Comparison of ENCODE assay signal across 1 cellular context in genomic region chr11:67267188-67268035, GRCh38.
TF ChIP-seq lines count a peak whose summit lies in the region.

No MANE protein-coding gene starts in this region.

TF ChIP-seq in HepG2, 621 proteins besides CTCF, POLR2A, EP300 and RAD21 (continued from another document and continues in another):
- TF ChIP-seq HNF1A (IDR thresholded peaks at IDR 0.05; ENCODE audit: low read depth) (no peak), HNF1A (CRISPR knock-in tag; IDR thresholded peaks at IDR 0.05; ENCODE audit: borderline replicate concordance) (no peak), SIX1 (CRISPR knock-in tag; IDR thresholded peaks at IDR 0.05; ENCODE audit: borderline replicate concordance) (no peak), DMAP1 (CRISPR knock-in tag; IDR thresholded peaks at IDR 0.05) (no peak), DPF2 (CRISPR knock-in tag; IDR thresholded peaks at IDR 0.05; ENCODE audit: borderline replicate concordance, low read depth) (no peak), ZNF501 (CRISPR knock-in tag; IDR thresholded peaks at IDR 0.05) (peak; percentile 60; the same call in 1 of the 2 replicates), ZFP41 (CRISPR knock-in tag; IDR thresholded peaks at IDR 0.05; ENCODE audit: borderline replicate concordance) (no peak), NR2C2 (CRISPR knock-in tag; IDR thresholded peaks at IDR 0.05; ENCODE audit: borderline replicate concordance) (no peak), TAF15 (IDR thresholded peaks at IDR 0.05; ENCODE audit: low read depth, low read length, poor library complexity, severe bottlenecking) (no peak), SMYD3 (CRISPR knock-in tag; IDR thresholded peaks at IDR 0.05) (no peak), ZNF775 (CRISPR knock-in tag; IDR thresholded peaks at IDR 0.05; ENCODE audit: borderline replicate concordance) (no peak), RXRB (CRISPR knock-in tag; IDR thresholded peaks at IDR 0.05; ENCODE audit: borderline replicate concordance) (peak; percentile 52; the same call in 1 of the 2 replicates), MED13 (CRISPR knock-in tag; IDR thresholded peaks at IDR 0.05) (no peak), IKZF5 (CRISPR knock-in tag; IDR thresholded peaks at IDR 0.05) (peak; percentile 13; the same call in 1 of the 2 replicates), CHCHD3 (CRISPR knock-in tag; IDR thresholded peaks at IDR 0.05) (no peak), ZNF503 (CRISPR knock-in tag; IDR thresholded peaks at IDR 0.05) (no peak), PBX2 (CRISPR knock-in tag; IDR thresholded peaks at IDR 0.05) (no peak), TEAD2 (CRISPR knock-in tag; IDR thresholded peaks at IDR 0.05) (no peak), ATRX (CRISPR knock-in tag; IDR thresholded peaks at IDR 0.05; ENCODE audit: borderline replicate concordance) (no peak), ARNT2 (CRISPR knock-in tag; IDR thresholded peaks at IDR 0.05; ENCODE audit: low read depth) (no peak; the same call in 1 of the 2 replicates), DRAP1 (CRISPR knock-in tag; IDR thresholded peaks at IDR 0.05) (0 out of 2 replicates have a peak, but pooled peaks have one; percentile 19), ZBTB2 (CRISPR knock-in tag; IDR thresholded peaks at IDR 0.05; ENCODE audit: low read depth) (no peak), HOXD1 (CRISPR knock-in tag; IDR thresholded peaks at IDR 0.05) (no peak), MXD4 (CRISPR knock-in tag; IDR thresholded peaks at IDR 0.05) (no peak), ZKSCAN1 (IDR thresholded peaks at IDR 0.05; ENCODE audit: low read length) (no peak), DDIT3 (CRISPR knock-in tag; IDR thresholded peaks at IDR 0.05) (no peak), FOXM1 (CRISPR knock-in tag; IDR thresholded peaks at IDR 0.05) (no peak), ZNF672 (CRISPR knock-in tag; IDR thresholded peaks at IDR 0.05) (no peak), MAFK (conservative IDR thresholded peaks at IDR 0.05 in 1 of 2, IDR thresholded peaks at IDR 0.05 in 1 of 2; ENCODE audit: low read length in 2 of 2) (no peak), ZNF589 (CRISPR knock-in tag; conservative IDR thresholded peaks at IDR 0.05) (0 out of 2 replicates have a peak, but pooled peaks have one; percentile 38), CSRNP2 (CRISPR knock-in tag; conservative IDR thresholded peaks at IDR 0.05; ENCODE audit: low read depth) (no peak), ZNF605 (CRISPR knock-in tag; IDR thresholded peaks at IDR 0.05) (no peak), ELF1 (CRISPR knock-in tag; IDR thresholded peaks at IDR 0.05) (no peak), ZNF710 (CRISPR knock-in tag; IDR thresholded peaks at IDR 0.05; ENCODE audit: borderline replicate concordance) (no peak), ZEB1 (IDR thresholded peaks at IDR 0.05; ENCODE audit: insufficient replicate concordance, low read depth) (peak; percentile 85), ZNF10 (CRISPR knock-in tag; IDR thresholded peaks at IDR 0.05; ENCODE audit: borderline replicate concordance, low read depth) (no peak), ZNF329 (CRISPR knock-in tag; IDR thresholded peaks at IDR 0.05; ENCODE audit: low read depth) (no peak), MLXIP (CRISPR knock-in tag; IDR thresholded peaks at IDR 0.05; ENCODE audit: borderline replicate concordance) (no peak), ATF1 (CRISPR knock-in tag; IDR thresholded peaks at IDR 0.05) (no peak), HNRNPK (IDR thresholded peaks at IDR 0.05; ENCODE audit: low read depth, low read length, poor library complexity, severe bottlenecking) (no peak), HES4 (CRISPR knock-in tag; IDR thresholded peaks at IDR 0.05; ENCODE audit: borderline replicate concordance) (no peak), TIGD3 (CRISPR knock-in tag; IDR thresholded peaks at IDR 0.05; ENCODE audit: borderline replicate concordance) (no peak), TMF1 (CRISPR knock-in tag; IDR thresholded peaks at IDR 0.05; ENCODE audit: low read depth) (no peak), ZNF350 (CRISPR knock-in tag; IDR thresholded peaks at IDR 0.05; ENCODE audit: borderline replicate concordance, low read depth) (0 out of 2 replicates have a peak, but pooled peaks have one; percentile 40), SNRNP70 (IDR thresholded peaks at IDR 0.05; ENCODE audit: low read depth, low read length) (no peak), ATF3 (CRISPR knock-in tag; IDR thresholded peaks at IDR 0.05) (no peak)
